In genomic region chr6:75755704-75756103, GRCh38 we compare ENCODE assay signal across 2 cellular contexts.
TF ChIP-seq lines count a peak whose summit lies in the region.

No MANE protein-coding gene starts in this region.

TF ChIP-seq in GM12878, 131 proteins besides CTCF, POLR2A, EP300 and RAD21:
- TF ChIP-seq STAT3 (IDR thresholded peaks at IDR 0.05; ENCODE audit: low read depth, low read length) (no peak), ZNF274 (IDR thresholded peaks at IDR 0.05; ENCODE audit: insufficient read depth, insufficient read length) (no peak), SP1 (IDR thresholded peaks at IDR 0.05; ENCODE audit: low read depth, low read length) (no peak), IKZF2 (IDR thresholded peaks at IDR 0.05) (no peak), PKNOX1 (IDR thresholded peaks at IDR 0.05) (no peak), CBFB (IDR thresholded peaks at IDR 0.05; ENCODE audit: low read depth) (no peak), PAX8 (IDR thresholded peaks at IDR 0.05) (no peak), MTA2 (IDR thresholded peaks at IDR 0.05; ENCODE audit: low read depth) (no peak), TCF3 (IDR thresholded peaks at IDR 0.05; ENCODE audit: borderline replicate concordance, insufficient read depth, low read depth, low read length) (no peak), ELK1 (IDR thresholded peaks at IDR 0.05; ENCODE audit: low read depth, low read length) (no peak), USF1 (IDR thresholded peaks at IDR 0.05; ENCODE audit: borderline replicate concordance, extremely low read length, insufficient read depth, low read depth, low read length) (no peak)

TF ChIP-seq in HepG2, 621 proteins besides CTCF, POLR2A, EP300 and RAD21:
- no peak for TF ChIP-seq SMC3 (IDR thresholded peaks at IDR 0.05; ENCODE audit: low read length)
- TF ChIP-seq YEATS2 (CRISPR knock-in tag; IDR thresholded peaks at IDR 0.05; ENCODE audit: borderline replicate concordance): no peak
- peak; percentile 27; the same call in 1 of the 2 replicates for TF ChIP-seq CEBPB (IDR thresholded peaks at IDR 0.05; ENCODE audit: borderline replicate concordance, low read depth, low read length)
- no peak for TF ChIP-seq FOXA1 (IDR thresholded peaks at IDR 0.05)
- TF ChIP-seq FOXA1 (CRISPR knock-in tag; IDR thresholded peaks at IDR 0.05): no peak
- no peak for TF ChIP-seq ISL2 (CRISPR knock-in tag; IDR thresholded peaks at IDR 0.05)
